Comparison of ENCODE assay signal across 10 cellular contexts in genomic region chr6:18432180-18432579, GRCh38. TPM values are rescaled to one million over a fixed set of nuclear protein-coding genes. Genes with fewer than 3 reads are reported as not detected.
DNase-seq lines count a peak whose midpoint lies in the region; ATAC-seq lines count a peak whose summit lies in the region.
"Had no signal": no experiment of that assay in that cellular context is flagged by ENCODE, and none has a peak within 500 bp of the region (broad histone marks: within the 10 kb centered on the region; RNA-seq: fewer than 3 reads in every experiment).

No MANE protein-coding gene starts in this region.

- no peak for ATAC-seq in GM21360 (IDR thresholded peaks at IDR 0.05; ENCODE audit: unreplicated experiment)

- no peak overlapping the region for H3K4me3 ChIP-seq in skeletal muscle cell (ENCODE audit: low read depth, low read length)
- H3K4me3 ChIP-seq: stomach had no signal

- DNase-seq in H4 (ENCODE audit: low spot score) (peak; percentile 30), astrocyte of the hippocampus (ENCODE audit: low read depth, low spot score) (peak; percentile 32), iris pigment epithelial cell (ENCODE audit: low read depth) (peak; percentile 93), skeletal muscle cell (ENCODE audit: low read depth) (peak; percentile 45), NCI-H2196 (lab: John Stamatoyannopoulos, UW; ENCODE audit: unreplicated experiment) (no peak)
- DNase-seq in activated effector memory CD4-positive, alpha-beta T cell treated with anti-CD3 and anti-CD28 coated beads, Interleukin-2, amount 50 U/mL, for 16 hours: no peak
- no peak for DNase-seq in stimulated activated CD4-positive, alpha-beta T cell treated with anti-CD3 and anti-CD28 coated beads, Interleukin-4, amount 100 ng/mL, for 24 hours
- DNase-seq: islet precursor cell, stomach had no signal

RNA-seq across cellular contexts. Expression of gene RNF144B, which starts 45.0 kb away (rescaled TPM):
- total RNA-seq in H4 (2014; rRNA removed; shearing (Covaris generic)): 0.27 and 0.31 TPM in 2 replicates

Comparison
In these comparisons a context has a peak if more than half of its experiments do, and no peak if none do; other contexts are left out.
1. DNase-seq: peak in H4 (single experiment), astrocyte of the hippocampus (single experiment), iris pigment epithelial cell (single experiment) and skeletal muscle cell (single experiment); none in NCI-H2196 (single experiment), activated effector memory CD4-positive, alpha-beta T cell treated with anti-CD3 and anti-CD28 coated beads, Interleukin-2, amount 50 U/mL, for 16 hours (single experiment) and stimulated activated CD4-positive, alpha-beta T cell treated with anti-CD3 and anti-CD28 coated beads, Interleukin-4, amount 100 ng/mL, for 24 hours (single experiment).